15 cellular contexts compared by ENCODE assay signal in the genomic region with DNA sequence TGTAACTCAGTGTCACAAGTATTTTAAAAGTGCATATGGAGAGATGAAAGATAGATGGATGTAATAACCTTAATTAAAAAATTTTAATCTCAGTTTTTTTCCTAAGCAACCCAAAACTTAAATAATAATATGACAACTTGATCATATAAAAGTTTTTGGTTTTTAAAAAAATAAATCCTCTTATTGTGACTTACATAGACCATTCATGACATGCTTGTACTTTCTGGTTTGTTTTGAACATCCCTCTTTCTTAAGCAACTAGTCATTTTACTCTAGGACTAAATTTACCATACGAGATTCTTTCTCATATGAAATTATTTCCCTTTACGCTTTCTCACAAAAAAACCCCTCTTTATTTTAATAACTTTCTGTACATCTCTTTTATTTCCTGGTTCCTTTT. TPM values are rescaled to one million over a fixed set of nuclear protein-coding genes. Genes with fewer than 3 reads are reported as not detected.
DNase-seq lines count a peak whose midpoint lies in the region; ATAC-seq, FAIRE-seq and TF ChIP-seq lines count a peak whose summit lies in the region.
"Had no signal": no experiment of that assay in that cellular context is flagged by ENCODE, and none has a peak within 500 bp of the region (broad histone marks: within the 10 kb centered on the region; RNA-seq: fewer than 3 reads in every experiment).

No MANE protein-coding gene starts in this region.

- TF ChIP-seq POLR2A in H1 (IDR thresholded peaks at IDR 0.05; ENCODE audit: control extremely low read depth in 1 of 2, low read depth in 2 of 2, low read length in 2 of 2): no peak

- 91 to 98% methylated on average over 2 of the region's 2 CpGs for WGBS in H1 (ENCODE audit: extremely low coverage in 1 of 2, insufficient coverage in 1 of 2, insufficient read length in 1 of 2, insufficient replicate concordance in 2 of 2, low coverage in 1 of 2, low lambda C conversion rate in 2 of 2, missing lambda C conversion rate in 1 of 2), 2 experiments

- no peaks in the 10 kb centered on the region for H3K23me2 ChIP-seq in H1 (ENCODE audit: low read depth, low read length)

- H3K4me1 Mint-ChIP-seq in nephron: peaks cover 3% of the 10 kb centered on the region
- H3K4me1 Mint-ChIP-seq: CD14-positive monocyte; CD4-positive, alpha-beta memory T cell had no signal

- no peak overlapping the region for H3K4me3 ChIP-seq in HEK293 (ENCODE audit: low read depth, low read length)
- no peak overlapping the region for H3K4me3 ChIP-seq in H1 (ENCODE audit: extremely low read depth in 1 of 4, insufficient read depth in 2 of 4, low read depth in 3 of 4, low read length in 4 of 4)
- H3K4me3 ChIP-seq in osteoblast (ENCODE audit: insufficient read depth, low read length): no peak overlapping the region
- H3K4me3 ChIP-seq: BLaER1, GM12878, HAP-1 had no signal

- no peak overlapping the region for H2BK20ac ChIP-seq in H1 (ENCODE audit: low read length)

- no peak overlapping the region for H3K18ac ChIP-seq in H1 (ENCODE audit: extremely low read depth, low read length)

- no peak for TF ChIP-seq EP300 in H1 (IDR thresholded peaks at IDR 0.05; ENCODE audit: borderline replicate concordance in 1 of 2, low read depth in 2 of 2, low read length in 2 of 2)

- no peak overlapping the region for H2AFZ ChIP-seq in H1 (ENCODE audit: low read length)
- no peak overlapping the region for H2AFZ ChIP-seq in osteoblast (ENCODE audit: low read length)

- H3K4me3 Mint-ChIP-seq in nephron: no peak overlapping the region
- H3K4me3 Mint-ChIP-seq: CD14-positive monocyte; CD4-positive, alpha-beta memory T cell had no signal

- ATAC-seq in left colon: no peak
- ATAC-seq: GM12878 had no signal

- no peaks in the 10 kb centered on the region for H3K79me1 ChIP-seq in H1 (ENCODE audit: low read depth, low read length)

- TF ChIP-seq CTCF in HEK293 (tag by site-specific recombination; IDR thresholded peaks at IDR 0.05) (no peak), H1 (IDR thresholded peaks at IDR 0.05; ENCODE audit: control extremely low read depth in 1 of 3, insufficient read depth in 1 of 3, low read depth in 1 of 3, low read length in 3 of 3) (no peak), nephron (IDR thresholded peaks at IDR 0.05; ENCODE audit: unreplicated experiment in 3 of 3) (no peak), osteoblast (IDR thresholded peaks at IDR 0.05; ENCODE audit: extremely low read depth, low read depth, low read length) (no peak)

- no peaks in the 10 kb centered on the region for H3K36me3 ChIP-seq in HEK293 (ENCODE audit: control insufficient read depth in 2 of 2, insufficient read depth in 1 of 2, low read length in 2 of 2)
- peaks cover 0 to 8% (median 0%) of the 10 kb centered on the region in 4 experiments; a peak in 2 of 8 replicates for H3K36me3 ChIP-seq in H1 (ENCODE audit: control insufficient read depth in 2 of 4, insufficient read depth in 4 of 4, low read length in 3 of 4)
- H3K36me3 ChIP-seq in osteoblast (ENCODE audit: insufficient read depth, low read length): no peaks in the 10 kb centered on the region
- H3K36me3 ChIP-seq: BLaER1, HAP-1 had no signal

- H3K36me3 Mint-ChIP-seq in nephron (ENCODE audit: low read depth): peaks cover 4% of the 10 kb centered on the region
- H3K36me3 Mint-ChIP-seq: CD14-positive monocyte; CD4-positive, alpha-beta memory T cell had no signal

- H4K8ac ChIP-seq in H1 (ENCODE audit: extremely low read depth, insufficient read depth, low read length): no peak overlapping the region

- H2BK12ac ChIP-seq in H1 (ENCODE audit: low read depth, low read length): no peak overlapping the region

- peak overlapping the region in 2 of 3 experiments; percentile 64 to 80 for H3K27ac Mint-ChIP-seq in nephron
- H3K27ac Mint-ChIP-seq: CD14-positive monocyte; CD4-positive, alpha-beta memory T cell had no signal

- CTCF ChIA-PET in HEK293 (lab: Yijun Ruan, JAX) (interaction anchor here (0.6 kb wide), 1 partner anchor 582 kb away, joined by 3 read pairs; no protein-coding TSS in a partner anchor), H1 (lab: Charles Lee; ENCODE audit: partially characterized antibody) (interaction anchor here (0.7 to 0.8 kb wide), 2 partner anchors 13 to 718 kb away, joined by 3 read pairs; no protein-coding TSS in a partner anchor)

- no peak overlapping the region for H4K5ac ChIP-seq in H1 (ENCODE audit: insufficient read length, low read depth, low read length)

- peak; percentile 86 for FAIRE-seq in G401.6 (lab: Jason Lieb, UNC)
- FAIRE-seq in H1 (lab: Jason Lieb, UNC): peak; percentile 68
- FAIRE-seq: GM12878 had no signal

- intact Hi-C loops in left colon (cut with DNase I, micrococcal nuclease): no loop called here

- peaks cover 0 to under 1% (median 0%) of the 10 kb centered on the region in 4 experiments; a peak in 3 of 7 replicates for H3K27me3 ChIP-seq in H1 (replicated peaks in 1 of 4; ENCODE audit: control insufficient read depth in 3 of 4, extremely low read depth in 1 of 4, insufficient read depth in 3 of 4, low read length in 3 of 4)
- H3K27me3 ChIP-seq in osteoblast (ENCODE audit: insufficient read depth, low read length): no peaks in the 10 kb centered on the region
- H3K27me3 ChIP-seq: BLaER1 had no signal

- POLR2A ChIA-PET in HEK293 (lab: Yijun Ruan, JAX): no interaction called here
- POLR2A ChIA-PET in H1 (lab: Charles Lee; ENCODE audit: partially characterized antibody): interaction anchor here (0.6 kb wide), 1 partner anchor 13 kb away, joined by 3 read pairs; no protein-coding TSS in a partner anchor

- H2BK15ac ChIP-seq in H1 (ENCODE audit: low read length): no peak overlapping the region

- H3K4me1 ChIP-seq in HEK293 (ENCODE audit: control insufficient read depth, insufficient read depth, low read length) (no peaks in the 10 kb centered on the region), H1 (replicated peaks in 1 of 4; ENCODE audit: control insufficient read depth in 3 of 4, insufficient read depth in 4 of 4, low read length in 3 of 4) (peaks cover 0 to under 1% (median 0%) of the 10 kb centered on the region in 4 experiments; a peak in 1 of 7 replicates), osteoblast (ENCODE audit: insufficient read depth, low read length) (no peaks in the 10 kb centered on the region)
- H3K4me1 ChIP-seq: BLaER1, HAP-1 had no signal

- H3K27me3 Mint-ChIP-seq in nephron (ENCODE audit: low read depth): no peaks in the 10 kb centered on the region

- no peak overlapping the region for H2BK120ac ChIP-seq in H1 (replicated peaks; ENCODE audit: low read depth, low read length)

- peaks cover 23% of the 10 kb centered on the region for H3K9me3 Mint-ChIP-seq in nephron

- no peak overlapping the region for H3K4ac ChIP-seq in H1 (replicated peaks; ENCODE audit: insufficient read length, low read depth, low read length)

- no peak overlapping the region for H2BK5ac ChIP-seq in H1 (ENCODE audit: low read depth, low read length)

- H3K9me3 ChIP-seq in HEK293 (ENCODE audit: control insufficient read depth, insufficient read depth, low read depth, low read length): no peaks in the 10 kb centered on the region
- peaks cover 15 to 20% of the 10 kb centered on the region in 2 experiments; a peak in 3 of 4 replicates for H3K9me3 ChIP-seq in H1 (ENCODE audit: insufficient read depth in 2 of 2, low read depth in 1 of 2, low read length in 1 of 2)
- H3K9me3 ChIP-seq in osteoblast (ENCODE audit: low read depth, low read length): peaks cover 2% of the 10 kb centered on the region

- H4K91ac ChIP-seq in H1 (replicated peaks; ENCODE audit: insufficient read length, low read length): no peak overlapping the region

- TF ChIP-seq RAD21 in H1 (IDR thresholded peaks at IDR 0.05 in 1 of 2, conservative IDR thresholded peaks at IDR 0.05 in 1 of 2; ENCODE audit: low read depth in 2 of 2, low read length in 2 of 2): no peak

- no peak overlapping the region for H3K23ac ChIP-seq in H1 (ENCODE audit: insufficient read length)

- no peak overlapping the region for H2AK5ac ChIP-seq in H1 (ENCODE audit: low read depth, low read length)

- H3K27ac ChIP-seq in HEK293 (ENCODE audit: extremely low read depth, low read depth, low read length) (no peak overlapping the region), H1 (ENCODE audit: low read depth, low read length) (no peak overlapping the region), osteoblast (ENCODE audit: low read depth, low read length) (no peak overlapping the region)
- H3K27ac ChIP-seq: BLaER1, KMS-11 had no signal

- H3K4me2 ChIP-seq in H1 (ENCODE audit: insufficient read depth in 1 of 2, low read depth in 2 of 2, low read length in 2 of 2): no peak overlapping the region
- H3K4me2 ChIP-seq in osteoblast (ENCODE audit: insufficient read depth, low read length): no peak overlapping the region
- H3K4me2 ChIP-seq: BLaER1, KMS-11 had no signal

- H4K20me1 ChIP-seq in H1 (replicated peaks in 1 of 2; ENCODE audit: control insufficient read depth in 1 of 2, insufficient read depth in 2 of 2, low read length in 2 of 2): no peaks in the 10 kb centered on the region
- H4K20me1 ChIP-seq in osteoblast (ENCODE audit: insufficient read depth, low read length): no peaks in the 10 kb centered on the region
- H4K20me1 ChIP-seq: BLaER1 had no signal

- no peaks in the 10 kb centered on the region for H3K79me2 ChIP-seq in H1 (ENCODE audit: control insufficient read depth in 1 of 2, insufficient read depth in 2 of 2, low read length in 2 of 2)
- H3K79me2 ChIP-seq in osteoblast (ENCODE audit: insufficient read depth, low read length): no peaks in the 10 kb centered on the region

- H3K9ac ChIP-seq in H1 (replicated peaks in 1 of 4; ENCODE audit: extremely low read depth in 1 of 4, low read depth in 3 of 4, low read length in 3 of 4): no peak overlapping the region
- H3K9ac ChIP-seq: BLaER1, KMS-11 had no signal

- no peak overlapping the region for H3K14ac ChIP-seq in H1 (ENCODE audit: insufficient read length)

- H3K56ac ChIP-seq in H1 (replicated peaks; ENCODE audit: insufficient read length, low read depth, low read length): no peak overlapping the region

- no peak for DNase-seq in H1 (ENCODE audit: low read depth in 1 of 2, low spot score in 2 of 2)
- DNase-seq in NOMO-1 treated with dmso at 0.1 percent for 144 hours (lab: John Stamatoyannopoulos, UW; ENCODE audit: unreplicated experiment): no peak
- no peak for DNase-seq in NCI-H82 treated with DMSO at 0.1 percent for 48 hours (lab: John Stamatoyannopoulos, UW; ENCODE audit: unreplicated experiment)
- DNase-seq in left colon: no peak
- no peak for DNase-seq in osteoblast (ENCODE audit: insufficient read length, low spot score, missing footprints)
- DNase-seq: CD4-positive, alpha-beta memory T cell; DMS79 had no signal

RNA-seq across cellular contexts. Expression of a gene that starts 6.5 kb away (rescaled TPM):
- total RNA-seq in H1 (2021; fragmentation: NEBNext Ultra II Directional; extraction: Animal tissue kit (Norgen Biotek cat#: 25700)): 1.5 and 2.2 TPM in 2 replicates
- 0.39 and 0.65 TPM in 2 replicates for polyA plus RNA-seq in H1 (2011; rRNA removed)
- polyA plus RNA-seq in H1 (2011; cell fraction: cytosol; rRNA removed): 0.80 TPM
- polyA plus RNA-seq in H1 (2011; cell fraction: nucleus; rRNA removed): 1.3 TPM
- polyA plus RNA-seq in H1 (2012, experiment 1 of 2): 0.85 to 1.3 TPM (median 1.0 TPM) in 4 replicates
- polyA plus RNA-seq in H1 (2012, experiment 2 of 2): 0.16 TPM
- polyA plus RNA-seq in H1 (2013, experiment 1 of 2): 0.79 TPM
- 0.88 TPM for polyA plus RNA-seq in H1 (2013, experiment 2 of 2)
- polyA minus RNA-seq in H1 (2011; rRNA and poly(A)+ RNA removed): 1.9 and 2.8 TPM in 2 replicates
- 0.73 TPM for polyA minus RNA-seq in H1 (2011; cell fraction: cytosol; rRNA and poly(A)+ RNA removed)
- 4.5 TPM for polyA minus RNA-seq in H1 (2011; cell fraction: nucleus; rRNA and poly(A)+ RNA removed)
- 10 to 100 TPM in 1 of 2 donors, 1 to 10 TPM in 1; 6.8 to 11.4 TPM for total RNA-seq in left colon
- 19.2 and 19.9 TPM in 2 replicates for total RNA-seq in osteoblast
- total RNA-seq: CD4-positive, alpha-beta memory T cell; GM12878 had no signal
- polyA plus RNA-seq: CD14-positive monocyte; CD4-positive, alpha-beta memory T cell had no signal
